17 cellular contexts compared by ENCODE assay signal in genomic region chr2:46887028-46887885, GRCh38. TPM values are rescaled to one million over a fixed set of nuclear protein-coding genes. Genes with fewer than 3 reads are reported as not detected.
A peak's percentile ranks its signal among the peaks of the same experiment; 100 is the strongest.
DNase-seq lines count a peak whose midpoint lies in the region; ATAC-seq and TF ChIP-seq lines count a peak whose summit lies in the region.
"Had no signal": no experiment of that assay in that cellular context is flagged by ENCODE, and none has a peak within 500 bp of the region (broad histone marks: within the 10 kb centered on the region; RNA-seq: fewer than 3 reads in every experiment).

No MANE protein-coding gene starts in this region.

- POLR2A ChIA-PET in activated CD8-positive, alpha-beta T cell treated with anti-CD3 and anti-CD28 coated beads for 36 hours (lab: Charles Lee), result no interaction called here
- POLR2A ChIA-PET in activated CD8-positive, alpha-beta T cell treated with anti-CD3 and anti-CD28 coated beads, Interleukin-2, amount 10 ng/mL, durations not matched to agents 7 days and 5 days (lab: Charles Lee), result interaction anchor here (0.6 kb wide), 1 partner anchor 414 kb away, joined by 3 read pairs; no protein-coding TSS in a partner anchor

- H3K36me3 Mint-ChIP-seq in activated CD8-positive, alpha-beta T cell treated with anti-CD3 and anti-CD28 coated beads for 36 hours (ENCODE audit: low read depth), result no peaks in the 10 kb centered on the region
- H3K36me3 Mint-ChIP-seq in activated CD8-positive, alpha-beta T cell treated with anti-CD3 and anti-CD28 coated beads, Interleukin-2, amount 10 ng/mL, durations not matched to agents 7 days and 5 days (ENCODE audit: low read depth), result no peaks in the 10 kb centered on the region
- H3K36me3 Mint-ChIP-seq in activated naive CD8-positive, alpha-beta T cell treated with anti-CD3 and anti-CD28 coated beads for 36 hours, result no peaks in the 10 kb centered on the region
- H3K36me3 Mint-ChIP-seq in stimulated activated effector memory CD8-positive, alpha-beta T cell treated with anti-CD3 and anti-CD28 coated beads, Interleukin-12 subunit alpha, Interleukin-12 subunit beta, amount 100 ng/mL, for 72 hours, result no peaks in the 10 kb centered on the region
- H3K36me3 Mint-ChIP-seq: activated naive CD4-positive, alpha-beta T cell treated with anti-CD3 and anti-CD28 coated beads, Interleukin-2, amount 10 ng/mL, durations not matched to agents 7 days and 5 days; CD8-positive, alpha-beta memory T cell had no signal

- peaks cover 12% of the 10 kb centered on the region for H3K4me1 Mint-ChIP-seq in activated CD8-positive, alpha-beta T cell treated with anti-CD3 and anti-CD28 coated beads for 36 hours (ENCODE audit: low read depth)
- no peaks in the 10 kb centered on the region for H3K4me1 Mint-ChIP-seq in activated CD8-positive, alpha-beta T cell treated with anti-CD3 and anti-CD28 coated beads, Interleukin-2, amount 10 ng/mL, durations not matched to agents 7 days and 5 days (ENCODE audit: low read depth)
- peaks cover 13% of the 10 kb centered on the region for H3K4me1 Mint-ChIP-seq in activated naive CD8-positive, alpha-beta T cell treated with anti-CD3 and anti-CD28 coated beads for 36 hours
- no peaks in the 10 kb centered on the region for H3K4me1 Mint-ChIP-seq in stimulated activated effector memory CD8-positive, alpha-beta T cell treated with anti-CD3 and anti-CD28 coated beads, Interleukin-12 subunit alpha, Interleukin-12 subunit beta, amount 100 ng/mL, for 72 hours
- H3K4me1 Mint-ChIP-seq: activated naive CD4-positive, alpha-beta T cell treated with anti-CD3 and anti-CD28 coated beads, Interleukin-2, amount 10 ng/mL, durations not matched to agents 7 days and 5 days; CD8-positive, alpha-beta memory T cell; endodermal cell had no signal

- intact Hi-C loops in activated CD8-positive, alpha-beta T cell treated with anti-CD3 and anti-CD28 coated beads for 36 hours (cut with micrococcal nuclease), result no loop called here

- TF ChIP-seq CTCF in activated CD8-positive, alpha-beta T cell treated with anti-CD3 and anti-CD28 coated beads for 36 hours (IDR thresholded peaks at IDR 0.05), result no peak

- no peak overlapping the region for H3K4me3 Mint-ChIP-seq in activated CD8-positive, alpha-beta T cell treated with anti-CD3 and anti-CD28 coated beads for 36 hours
- no peak overlapping the region for H3K4me3 Mint-ChIP-seq in activated CD8-positive, alpha-beta T cell treated with anti-CD3 and anti-CD28 coated beads, Interleukin-2, amount 10 ng/mL, durations not matched to agents 7 days and 5 days
- no peak overlapping the region for H3K4me3 Mint-ChIP-seq in activated naive CD8-positive, alpha-beta T cell treated with anti-CD3 and anti-CD28 coated beads for 36 hours
- no peak overlapping the region for H3K4me3 Mint-ChIP-seq in stimulated activated effector memory CD8-positive, alpha-beta T cell treated with anti-CD3 and anti-CD28 coated beads, Interleukin-12 subunit alpha, Interleukin-12 subunit beta, amount 100 ng/mL, for 72 hours
- H3K4me3 Mint-ChIP-seq: activated naive CD4-positive, alpha-beta T cell treated with anti-CD3 and anti-CD28 coated beads, Interleukin-2, amount 10 ng/mL, durations not matched to agents 7 days and 5 days; CD8-positive, alpha-beta memory T cell; endodermal cell had no signal

- peak overlapping the region; percentile 32 for H3K27ac Mint-ChIP-seq in activated CD8-positive, alpha-beta T cell treated with anti-CD3 and anti-CD28 coated beads for 36 hours
- H3K27ac Mint-ChIP-seq in activated CD8-positive, alpha-beta T cell treated with anti-CD3 and anti-CD28 coated beads, Interleukin-2, amount 10 ng/mL, durations not matched to agents 7 days and 5 days, result no peak overlapping the region
- peak overlapping the region; percentile 61 for H3K27ac Mint-ChIP-seq in activated naive CD8-positive, alpha-beta T cell treated with anti-CD3 and anti-CD28 coated beads for 36 hours
- H3K27ac Mint-ChIP-seq in stimulated activated effector memory CD8-positive, alpha-beta T cell treated with anti-CD3 and anti-CD28 coated beads, Interleukin-12 subunit alpha, Interleukin-12 subunit beta, amount 100 ng/mL, for 72 hours, result no peak overlapping the region
- H3K27ac Mint-ChIP-seq: activated naive CD4-positive, alpha-beta T cell treated with anti-CD3 and anti-CD28 coated beads, Interleukin-2, amount 10 ng/mL, durations not matched to agents 7 days and 5 days; endodermal cell had no signal

- peak; percentile 29 for ATAC-seq in activated CD8-positive, alpha-beta T cell treated with anti-CD3 and anti-CD28 coated beads for 36 hours
- no peak for ATAC-seq in activated CD8-positive, alpha-beta T cell treated with anti-CD3 and anti-CD28 coated beads, Interleukin-2, amount 10 ng/mL, durations not matched to agents 7 days and 5 days
- peak; percentile 11 for ATAC-seq in stimulated activated effector memory CD8-positive, alpha-beta T cell treated with anti-CD3 and anti-CD28 coated beads, Interleukin-12 subunit alpha, Interleukin-12 subunit beta, amount 100 ng/mL, for 72 hours
- ATAC-seq: gastroesophageal sphincter, GM12878, right cardiac atrium had no signal

- H3K27me3 Mint-ChIP-seq in activated CD8-positive, alpha-beta T cell treated with anti-CD3 and anti-CD28 coated beads for 36 hours, result peaks cover 3% of the 10 kb centered on the region
- peaks cover 12% of the 10 kb centered on the region for H3K27me3 Mint-ChIP-seq in activated CD8-positive, alpha-beta T cell treated with anti-CD3 and anti-CD28 coated beads, Interleukin-2, amount 10 ng/mL, durations not matched to agents 7 days and 5 days (ENCODE audit: low read depth)
- peaks cover 4% of the 10 kb centered on the region for H3K27me3 Mint-ChIP-seq in activated naive CD8-positive, alpha-beta T cell treated with anti-CD3 and anti-CD28 coated beads for 36 hours

- H3K9me3 Mint-ChIP-seq in activated CD8-positive, alpha-beta T cell treated with anti-CD3 and anti-CD28 coated beads for 36 hours, result no peaks in the 10 kb centered on the region
- H3K9me3 Mint-ChIP-seq in activated CD8-positive, alpha-beta T cell treated with anti-CD3 and anti-CD28 coated beads, Interleukin-2, amount 10 ng/mL, durations not matched to agents 7 days and 5 days (ENCODE audit: insufficient read depth), result no peaks in the 10 kb centered on the region
- no peaks in the 10 kb centered on the region for H3K9me3 Mint-ChIP-seq in activated naive CD8-positive, alpha-beta T cell treated with anti-CD3 and anti-CD28 coated beads for 36 hours
- H3K9me3 Mint-ChIP-seq in stimulated activated effector memory CD8-positive, alpha-beta T cell treated with anti-CD3 and anti-CD28 coated beads, Interleukin-12 subunit alpha, Interleukin-12 subunit beta, amount 100 ng/mL, for 72 hours, result no peaks in the 10 kb centered on the region
- H3K9me3 Mint-ChIP-seq: activated naive CD4-positive, alpha-beta T cell treated with anti-CD3 and anti-CD28 coated beads, Interleukin-2, amount 10 ng/mL, durations not matched to agents 7 days and 5 days; CD8-positive, alpha-beta memory T cell; endodermal cell had no signal

- DNase-seq in activated CD8-positive, alpha-beta T cell treated with anti-CD3 and anti-CD28 coated beads for 36 hours, result no peak
- no peak for DNase-seq in activated CD8-positive, alpha-beta T cell treated with anti-CD3 and anti-CD28 coated beads, Interleukin-2, amount 10 ng/mL, durations not matched to agents 7 days and 5 days
- no peak for DNase-seq in activated naive CD8-positive, alpha-beta T cell treated with anti-CD3 and anti-CD28 coated beads for 36 hours
- peak; percentile 59 for DNase-seq in hepatic stellate cell (ENCODE audit: low spot score)
- no peak for DNase-seq in stimulated activated effector memory CD8-positive, alpha-beta T cell treated with anti-CD3 and anti-CD28 coated beads, Interleukin-12 subunit alpha, Interleukin-12 subunit beta, amount 100 ng/mL, for 72 hours (ENCODE audit: low spot score in 2 of 2)
- no peak for DNase-seq in GOT3 (lab: John Stamatoyannopoulos, UW)
- no peak for DNase-seq in superior temporal gyrus (ENCODE audit: extremely low spot score)
- DNase-seq in stimulated activated CD8-positive, alpha-beta memory T cell treated with anti-CD3 and anti-CD28 coated beads, Interleukin-4, amount 100 ng/mL, for 48 hours, result no peak
- DNase-seq: activated naive CD4-positive, alpha-beta T cell treated with anti-CD3 and anti-CD28 coated beads, Interleukin-2, amount 10 ng/mL, durations not matched to agents 7 days and 5 days; CD8-positive, alpha-beta memory T cell; endodermal cell; NCI-H187 treated with DMSO at 0.1 percent for 48 hours; OCI-M1; right cardiac atrium; stimulated activated CD4-positive, alpha-beta T cell treated with anti-CD3 and anti-CD28 coated beads, Interleukin-4, amount 100 ng/mL, for 24 hours had no signal

- CTCF ChIA-PET in activated CD8-positive, alpha-beta T cell treated with anti-CD3 and anti-CD28 coated beads for 36 hours (lab: Charles Lee), result interaction anchor here (0.8 to 2.3 kb wide), 9 partner anchors 12 to 450 kb away, joined by 3 to 7 read pairs (median 5); no protein-coding TSS in a partner anchor
- CTCF ChIA-PET in activated CD8-positive, alpha-beta T cell treated with anti-CD3 and anti-CD28 coated beads, Interleukin-2, amount 10 ng/mL, durations not matched to agents 7 days and 5 days (lab: Charles Lee), result interaction anchor here (0.7 to 4.7 kb wide), 7 partner anchors 9 to 390 kb away, joined by 3 to 22 read pairs (median 4); no protein-coding TSS in a partner anchor

RNA-seq across cellular contexts. Expression of gene MCFD2, which starts 28.3 kb away (rescaled TPM):
- 10 to 100 TPM; 27.7 to 31.8 TPM for total RNA-seq in activated CD8-positive, alpha-beta T cell treated with anti-CD3 and anti-CD28 coated beads for 36 hours
- total RNA-seq in activated CD8-positive, alpha-beta T cell treated with anti-CD3 and anti-CD28 coated beads, Interleukin-2, amount 10 ng/mL, durations not matched to agents 7 days and 5 days, result 10 to 100 TPM; 41.7 to 44.3 TPM
- 10 to 100 TPM; 41.2 to 42.3 TPM for total RNA-seq in activated naive CD8-positive, alpha-beta T cell treated with anti-CD3 and anti-CD28 coated beads for 36 hours

RNA-seq across cellular contexts. Expression of gene TTC7A, which starts 53.8 kb away (rescaled TPM):
- total RNA-seq in activated CD8-positive, alpha-beta T cell treated with anti-CD3 and anti-CD28 coated beads for 36 hours, result 10 to 100 TPM; 51.6 to 54.7 TPM
- total RNA-seq in activated CD8-positive, alpha-beta T cell treated with anti-CD3 and anti-CD28 coated beads, Interleukin-2, amount 10 ng/mL, durations not matched to agents 7 days and 5 days, result 10 to 100 TPM; 59.3 to 61.0 TPM
- total RNA-seq in activated naive CD8-positive, alpha-beta T cell treated with anti-CD3 and anti-CD28 coated beads for 36 hours, result 10 to 100 TPM; 55.0 to 56.6 TPM

Comparison
In these comparisons a context has a peak if more than half of its experiments do, and no peak if none do; other contexts are left out.
1. H3K27ac Mint-ChIP-seq: peak in activated CD8-positive, alpha-beta T cell treated with anti-CD3 and anti-CD28 coated beads for 36 hours (single experiment) and activated naive CD8-positive, alpha-beta T cell treated with anti-CD3 and anti-CD28 coated beads for 36 hours (single experiment); none in activated CD8-positive, alpha-beta T cell treated with anti-CD3 and anti-CD28 coated beads, Interleukin-2, amount 10 ng/mL, durations not matched to agents 7 days and 5 days (single experiment) and stimulated activated effector memory CD8-positive, alpha-beta T cell treated with anti-CD3 and anti-CD28 coated beads, Interleukin-12 subunit alpha, Interleukin-12 subunit beta, amount 100 ng/mL, for 72 hours (single experiment).